15 cellular contexts compared by ENCODE assay signal in genomic region chr17:69874220-69874670, GRCh38.
A peak's percentile ranks its signal among the peaks of the same experiment; 100 is the strongest.
DNase-seq lines count a peak whose midpoint lies in the region; ATAC-seq and TF ChIP-seq lines count a peak whose summit lies in the region.
"Had no signal": no experiment of that assay in that cellular context is flagged by ENCODE, and none has a peak within 500 bp of the region (broad histone marks: within the 10 kb centered on the region; RNA-seq: fewer than 3 reads in every experiment).

No MANE protein-coding gene starts in this region.

- H3K27me3 Mint-ChIP-seq in activated naive CD8-positive, alpha-beta T cell treated with anti-CD3 and anti-CD28 coated beads for 36 hours: peaks cover 5% of the 10 kb centered on the region

- no peaks in the 10 kb centered on the region for H3K4me1 ChIP-seq in colonic mucosa

- H3K9ac ChIP-seq in colonic mucosa (ENCODE audit: low read depth in 2 of 2, low read length in 2 of 2): no peak overlapping the region

- peak; percentile 31 for DNase-seq in GM03348 (ENCODE audit: low spot score)
- DNase-seq in RPMI7951 (ENCODE audit: low read depth): peak; percentile 88
- DNase-seq in epidermal melanocyte (ENCODE audit: insufficient read length, low spot score): peak; percentile 26
- peak; percentile 75 for DNase-seq in non-pigmented ciliary epithelial cell (ENCODE audit: low read depth)
- DNase-seq in activated naive CD8-positive, alpha-beta T cell treated with anti-CD3 and anti-CD28 coated beads for 36 hours: no peak
- no peak for DNase-seq in KG1 (lab: John Stamatoyannopoulos, UW)
- DNase-seq in colonic mucosa: no peak
- DNase-seq: activated T-cell treated with anti-CD3 and anti-CD28 coated beads, Interleukin-2, amount 50 U/mL, for 72 hours; Calu3; caudate nucleus; midbrain; MM.1S; NCI-H446 treated with DMSO at 0.1 percent for 48 hours; SHP77 had no signal

- H3K27ac ChIP-seq in colonic mucosa: no peak overlapping the region

- H3K4me3 Mint-ChIP-seq in activated naive CD8-positive, alpha-beta T cell treated with anti-CD3 and anti-CD28 coated beads for 36 hours: no peak overlapping the region
- H3K4me3 Mint-ChIP-seq: activated T-cell treated with anti-CD3 and anti-CD28 coated beads, Interleukin-2, amount 50 U/mL, for 72 hours had no signal

- H3K4me3 ChIP-seq in colonic mucosa: no peak overlapping the region

- H3K4me1 Mint-ChIP-seq in activated naive CD8-positive, alpha-beta T cell treated with anti-CD3 and anti-CD28 coated beads for 36 hours: no peaks in the 10 kb centered on the region

- intact Hi-C loops in colonic mucosa (cut with DNase I): no loop called here

- H3K27ac Mint-ChIP-seq in activated naive CD8-positive, alpha-beta T cell treated with anti-CD3 and anti-CD28 coated beads for 36 hours: no peak overlapping the region
- H3K27ac Mint-ChIP-seq: activated T-cell treated with anti-CD3 and anti-CD28 coated beads, Interleukin-2, amount 50 U/mL, for 72 hours had no signal

- no peaks in the 10 kb centered on the region for H3K36me3 ChIP-seq in colonic mucosa

- H3K9me3 ChIP-seq in colonic mucosa: no peaks in the 10 kb centered on the region

- H3K36me3 Mint-ChIP-seq in activated naive CD8-positive, alpha-beta T cell treated with anti-CD3 and anti-CD28 coated beads for 36 hours: no peaks in the 10 kb centered on the region

- TF ChIP-seq CTCF in colonic mucosa (IDR thresholded peaks at IDR 0.05): no peak

- no peak for ATAC-seq in HG02885 (IDR thresholded peaks at IDR 0.05; ENCODE audit: poor library complexity, unreplicated experiment)
- ATAC-seq: activated T-cell treated with anti-CD3 and anti-CD28 coated beads, Interleukin-2, amount 50 U/mL, for 72 hours had no signal

- peaks cover 2% of the 10 kb centered on the region for H3K9me3 Mint-ChIP-seq in activated naive CD8-positive, alpha-beta T cell treated with anti-CD3 and anti-CD28 coated beads for 36 hours

- no peaks in the 10 kb centered on the region for H3K27me3 ChIP-seq in colonic mucosa

Comparison
In these comparisons a context has a peak if more than half of its experiments do, and no peak if none do; other contexts are left out.
1. DNase-seq: peak in GM03348 (single experiment), RPMI7951 (single experiment), epidermal melanocyte (single experiment) and non-pigmented ciliary epithelial cell (single experiment); none in activated naive CD8-positive, alpha-beta T cell treated with anti-CD3 and anti-CD28 coated beads for 36 hours (single experiment), KG1 (single experiment) and colonic mucosa (single experiment).